8 cellular contexts compared by ENCODE assay signal in the genomic region with DNA sequence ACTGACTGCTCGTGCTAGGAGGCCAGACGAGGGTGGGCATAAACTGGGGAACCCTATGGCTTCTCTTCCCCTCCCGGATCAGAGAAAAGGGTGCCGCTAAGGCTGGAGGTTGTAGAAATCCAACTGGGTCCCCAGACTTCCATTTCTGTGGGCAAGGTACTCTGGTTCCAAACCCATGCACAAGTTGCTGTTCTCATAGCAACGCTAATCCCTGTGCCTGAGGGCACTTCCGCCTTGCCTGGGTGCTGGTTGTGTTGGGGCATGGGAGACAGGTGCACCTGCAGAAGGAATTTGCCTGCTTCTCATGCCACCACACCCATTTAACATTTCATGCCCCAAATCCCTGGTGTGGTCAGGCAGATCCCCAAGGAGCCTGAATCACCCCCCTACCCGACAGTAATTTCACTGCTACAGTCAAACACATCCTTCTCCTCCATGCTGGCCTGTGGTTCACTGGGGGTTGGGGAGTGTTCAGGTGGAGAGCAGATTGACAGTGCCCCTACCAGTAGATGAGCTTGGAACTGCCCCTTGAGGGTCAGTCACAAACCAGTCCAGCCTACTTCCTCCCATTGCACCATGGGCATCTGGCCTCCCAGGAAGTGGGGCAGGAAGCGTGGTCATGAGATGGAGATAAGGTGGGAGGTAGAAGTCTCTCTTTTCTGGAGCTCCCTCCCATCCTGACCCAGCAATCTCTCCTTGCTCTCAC. TPM values are rescaled to one million over a fixed set of nuclear protein-coding genes. Genes with fewer than 3 reads are reported as not detected.
DNase-seq lines count a peak whose midpoint lies in the region; ATAC-seq, FAIRE-seq and TF ChIP-seq lines count a peak whose summit lies in the region.

No MANE protein-coding gene starts in this region.

- H3K4me1 Mint-ChIP-seq in activated naive CD8-positive, alpha-beta T cell (ENCODE audit: low read depth), result peaks cover 50% of the 10 kb centered on the region

- FAIRE-seq in GM12892 (lab: Jason Lieb, UNC), result peak; percentile 97

- peaks cover 9% of the 10 kb centered on the region for H3K36me3 Mint-ChIP-seq in activated naive CD8-positive, alpha-beta T cell

- H3K4me3 Mint-ChIP-seq in activated naive CD8-positive, alpha-beta T cell, result peak overlapping the region; percentile 94

- H3K4me1 ChIP-seq in iPS DF 6.9 (ENCODE audit: control insufficient read depth, insufficient read depth, low read length), result 0 out of 2 replicates have a peak, but pooled peaks cover 6% of the 10 kb centered on the region
- peaks cover 18% of the 10 kb centered on the region for H3K4me1 ChIP-seq in skeletal muscle satellite cell (ENCODE audit: control insufficient read depth, insufficient read depth, low read length)

- H3K27ac Mint-ChIP-seq in activated naive CD8-positive, alpha-beta T cell, result peak overlapping the region; percentile 76

- H3K4me2 ChIP-seq in skeletal muscle satellite cell (ENCODE audit: low read length), result peak overlapping the region; percentile 94

- no peak overlapping the region for H3K27ac ChIP-seq in iPS DF 6.9 (ENCODE audit: low read length)

- peak overlapping the region; percentile 82 for H3K9ac ChIP-seq in skeletal muscle satellite cell (ENCODE audit: low read depth, low read length)

- no peak for ATAC-seq in GM19035 (IDR thresholded peaks at IDR 0.05; ENCODE audit: unreplicated experiment)

- H3K4me3 ChIP-seq in iPS DF 6.9 (ENCODE audit: low read length) (peak overlapping the region; percentile 45; the same call in 1 of the 2 replicates), skeletal muscle satellite cell (ENCODE audit: low read length) (peak overlapping the region; percentile 88)

- H3K36me3 ChIP-seq in iPS DF 6.9 (ENCODE audit: control insufficient read depth, insufficient read depth, low read length) (no peaks in the 10 kb centered on the region; the same call in 1 of the 2 replicates), skeletal muscle satellite cell (ENCODE audit: insufficient read depth, low read length) (peaks cover 18% of the 10 kb centered on the region)

- H3K9me3 Mint-ChIP-seq in activated naive CD8-positive, alpha-beta T cell (ENCODE audit: low read depth), result no peaks in the 10 kb centered on the region

- H3K27me3 ChIP-seq in iPS DF 6.9 (ENCODE audit: control insufficient read depth, insufficient read depth, low read length) (peaks cover 4% of the 10 kb centered on the region; the same call in 1 of the 2 replicates), skeletal muscle satellite cell (ENCODE audit: control insufficient read depth, insufficient read depth, low read length) (no peaks in the 10 kb centered on the region)

- H3K9me3 ChIP-seq in iPS DF 6.9 (ENCODE audit: control insufficient read depth, insufficient read depth, low read length) (no peaks in the 10 kb centered on the region), skeletal muscle satellite cell (replicated peaks; ENCODE audit: low read length) (no peaks in the 10 kb centered on the region)

- DNase-seq in AML-193 (lab: John Stamatoyannopoulos, UW) (peak; percentile 65 to 73), GM12892 (ENCODE audit: insufficient read length) (no peak), NCI-H345 (lab: John Stamatoyannopoulos, UW) (peak; percentile 73), iPS DF 6.9 (ENCODE audit: low read depth, low spot score) (no peak), NCI-H187 treated with DMSO at 0.1 percent for 48 hours (lab: John Stamatoyannopoulos, UW) (no peak)

- no peaks in the 10 kb centered on the region for H3K27me3 Mint-ChIP-seq in activated naive CD8-positive, alpha-beta T cell

- WGBS in iPS DF 6.9 (ENCODE audit: insufficient coverage, insufficient read length), result no CpG with 5 or more reads among the region's 8 CpGs

- no peak for TF ChIP-seq POLR2A in GM12892 (IDR thresholded peaks at IDR 0.05; ENCODE audit: low read depth, low read length)

RNA-seq across cellular contexts. Expression of a gene that starts 1.2 kb away (rescaled TPM):
- 4.0 TPM for polyA plus RNA-seq in GM12892 (2012; ENCODE audit: missing spikeins)
- 2.8 and 3.0 TPM in 2 replicates for total RNA-seq in skeletal muscle satellite cell (2012; rRNA removed)

RNA-seq across cellular contexts. Expression of a gene that starts 6.7 kb away (rescaled TPM):
- polyA plus RNA-seq in GM12892 (2012; ENCODE audit: missing spikeins), result 16.9 TPM
- 21.3 and 31.2 TPM in 2 replicates for total RNA-seq in skeletal muscle satellite cell (2012; rRNA removed)

RNA-seq across cellular contexts. Expression of a gene that starts 13.1 kb away (rescaled TPM):
- 19.3 TPM for polyA plus RNA-seq in GM12892 (2012; ENCODE audit: missing spikeins)
- total RNA-seq in skeletal muscle satellite cell (2012; rRNA removed), result 8.3 and 10.4 TPM in 2 replicates

RNA-seq across cellular contexts. Expression of a gene that starts 23.6 kb away (rescaled TPM):
- 28.2 TPM for polyA plus RNA-seq in GM12892 (2012; ENCODE audit: missing spikeins)
- 10.5 and 15.0 TPM in 2 replicates for total RNA-seq in skeletal muscle satellite cell (2012; rRNA removed)

RNA-seq across cellular contexts. Expression of a gene that starts 40.5 kb away (rescaled TPM):
- not detected for polyA plus RNA-seq in GM12892 (2012; ENCODE audit: missing spikeins)
- not detected in 2 replicates for total RNA-seq in skeletal muscle satellite cell (2012; rRNA removed)

Comparison
In these comparisons a context has a peak if more than half of its experiments do, and no peak if none do; other contexts are left out.
1. DNase-seq: peak in AML-193 (2 of 2) and NCI-H345 (single experiment); none in GM12892 (single experiment), iPS DF 6.9 (single experiment) and NCI-H187 treated with DMSO at 0.1 percent for 48 hours (single experiment).